In genomic region chr17:20154601-20155000, GRCh38 we compare ENCODE assay signal across 10 cellular contexts.
"Had no signal": no experiment of that assay in that cellular context is flagged by ENCODE, and none has a peak within 500 bp of the region (broad histone marks: within the 10 kb centered on the region; RNA-seq: fewer than 3 reads in every experiment).

No MANE protein-coding gene starts in this region.

- H3K27ac ChIP-seq: ovary had no signal

- DNase-seq: activated B cell treated with CpG ODN at 0.5 μM for 24 hours; activated CD8-positive, alpha-beta memory T cell treated with anti-CD3 and anti-CD28 coated beads, Interleukin-2, amount 50 U/mL, for 4 hours; activated naive CD8-positive, alpha-beta T cell treated with anti-CD3 and anti-CD28 coated beads for 36 hours; dermis blood vessel endothelial cell; glutamatergic neuron; ovary; stimulated activated CD4-positive, alpha-beta T cell treated with anti-CD3 and anti-CD28 coated beads, Interleukin-4, amount 100 ng/mL, for 4 hours had no signal

- ATAC-seq: esophagus mucosa had no signal

- H3K27me3 Mint-ChIP-seq: activated B cell treated with CpG ODN at 0.5 μM for 24 hours had no signal

- H3K36me3 Mint-ChIP-seq: activated naive CD8-positive, alpha-beta T cell treated with anti-CD3 and anti-CD28 coated beads for 36 hours had no signal

- H3K27me3 ChIP-seq: ovary had no signal

- H3K9me3 ChIP-seq: ovary had no signal

- H3K27ac Mint-ChIP-seq: activated B cell treated with CpG ODN at 0.5 μM for 24 hours; activated naive CD8-positive, alpha-beta T cell treated with anti-CD3 and anti-CD28 coated beads for 36 hours; activated T-helper 2 cell treated with anti-CD3 and anti-CD28 coated beads, Interferon-gamma antibody, Interleukin-2, Interleukin-4, amounts not matched to agents 10 μg/mL and 5 μg/mL and 100 μg/mL, durations not matched to agents 14 hours and 24 hours and 36 hours had no signal

- H3K36me3 ChIP-seq: ovary had no signal

- H3K4me3 Mint-ChIP-seq: activated B cell treated with CpG ODN at 0.5 μM for 24 hours; activated naive CD8-positive, alpha-beta T cell treated with anti-CD3 and anti-CD28 coated beads for 36 hours; neural crest cell had no signal

- H3K9me3 Mint-ChIP-seq: activated B cell treated with CpG ODN at 0.5 μM for 24 hours; activated naive CD8-positive, alpha-beta T cell treated with anti-CD3 and anti-CD28 coated beads for 36 hours; activated T-helper 2 cell treated with anti-CD3 and anti-CD28 coated beads, Interferon-gamma antibody, Interleukin-2, Interleukin-4, amounts not matched to agents 10 μg/mL and 5 μg/mL and 100 μg/mL, durations not matched to agents 14 hours and 24 hours and 36 hours; neural crest cell had no signal
